ENCODE assay signal across 8 cellular contexts in the genomic region with DNA sequence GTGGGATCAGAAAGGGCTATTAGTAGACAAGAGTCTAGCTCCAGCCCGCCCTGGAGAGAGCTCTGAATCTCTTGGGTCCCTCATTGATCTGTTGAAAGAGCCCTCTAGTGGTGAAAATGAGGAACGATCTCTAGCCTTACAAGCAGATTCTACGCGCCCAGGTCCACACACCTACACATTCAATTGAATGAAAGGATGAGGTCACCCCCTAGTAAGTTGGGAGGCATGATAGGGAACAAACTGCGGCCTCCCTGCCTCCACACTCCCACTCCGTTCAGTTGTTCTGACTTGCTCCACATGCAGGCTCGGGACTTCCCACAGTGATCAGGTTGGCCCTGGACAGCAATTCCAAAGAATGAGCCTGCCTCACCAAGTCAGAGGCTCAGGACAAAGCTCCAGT. TPM values are rescaled to one million over a fixed set of nuclear protein-coding genes. Genes with fewer than 3 reads are reported as not detected.
A peak's percentile ranks its signal among the peaks of the same experiment; 100 is the strongest.
DNase-seq lines count a peak whose midpoint lies in the region; ATAC-seq and TF ChIP-seq lines count a peak whose summit lies in the region.

No MANE protein-coding gene starts in this region.

- peaks cover 20% of the 10 kb centered on the region for H3K4me1 Mint-ChIP-seq in brain

- H3K27me3 ChIP-seq in kidney epithelial cell (ENCODE audit: control insufficient read depth, insufficient read depth, low read length): peaks cover 6% of the 10 kb centered on the region

- no peaks in the 10 kb centered on the region for H3K36me3 Mint-ChIP-seq in brain

- no peaks in the 10 kb centered on the region for H3K36me3 ChIP-seq in kidney epithelial cell (ENCODE audit: control insufficient read depth, insufficient read depth, low read length)

- H3K4me3 ChIP-seq in kidney epithelial cell (ENCODE audit: low read depth, low read length): no peak overlapping the region

- ATAC-seq in GM21528 (IDR thresholded peaks at IDR 0.05; ENCODE audit: low FRiP score, unreplicated experiment): no peak

- no peaks in the 10 kb centered on the region for H3K9me3 Mint-ChIP-seq in brain

- H3K27me3 Mint-ChIP-seq in brain: peaks cover 52% of the 10 kb centered on the region

- DNase-seq in NCI-H1417 (lab: John Stamatoyannopoulos, UW) (peak in 2 of 3 experiments; percentile 50 to 51), NCI-H1417 treated with DMSO at 0.1 percent for 48 hours (lab: John Stamatoyannopoulos, UW) (no peak), SW480 (ENCODE audit: low spot score) (peak; percentile 75), kidney epithelial cell (ENCODE audit: low read depth) (no peak)
- DNase-seq in stimulated activated CD4-positive, alpha-beta T cell treated with anti-CD3 and anti-CD28 coated beads, TNF-alpha, amount 100 ng/mL, for 48 hours (ENCODE audit: low read depth in 3 of 3): peak; percentile 6 to 13 (median 7)

- TF ChIP-seq CTCF in LNCAP (IDR thresholded peaks at IDR 0.05) (peak; percentile 70), brain (conservative IDR thresholded peaks at IDR 0.05) (peak; percentile 64 to 75), kidney epithelial cell (IDR thresholded peaks at IDR 0.05; ENCODE audit: insufficient read depth, low read length, poor library complexity, severe bottlenecking) (peak; percentile 73)

- peak overlapping the region in 1 of 5 experiments; percentile 12 for H3K4me3 Mint-ChIP-seq in brain

- peak overlapping the region in 1 of 5 experiments; percentile 18 for H3K27ac Mint-ChIP-seq in brain

RNA-seq across cellular contexts. Expression of a gene that starts 2.9 kb away (rescaled TPM):
- 13.6 TPM for polyA plus RNA-seq in brain (ENCODE audit: insufficient read depth, low read depth, low replicate concordance)
- not detected in 2 replicates for total RNA-seq in kidney epithelial cell

Comparison
In these comparisons a context has a peak if more than half of its experiments do, and no peak if none do; other contexts are left out.
1. DNase-seq: peak in NCI-H1417 (2 of 3), SW480 (single experiment) and stimulated activated CD4-positive, alpha-beta T cell treated with anti-CD3 and anti-CD28 coated beads, TNF-alpha, amount 100 ng/mL, for 48 hours (3 of 3); none in NCI-H1417 treated with DMSO at 0.1 percent for 48 hours (single experiment) and kidney epithelial cell (single experiment).
2. Peak in every context shown above with its lines, with median percentiles within 50 percentile points of each other: CTCF ChIP-seq.